In the genomic region with DNA sequence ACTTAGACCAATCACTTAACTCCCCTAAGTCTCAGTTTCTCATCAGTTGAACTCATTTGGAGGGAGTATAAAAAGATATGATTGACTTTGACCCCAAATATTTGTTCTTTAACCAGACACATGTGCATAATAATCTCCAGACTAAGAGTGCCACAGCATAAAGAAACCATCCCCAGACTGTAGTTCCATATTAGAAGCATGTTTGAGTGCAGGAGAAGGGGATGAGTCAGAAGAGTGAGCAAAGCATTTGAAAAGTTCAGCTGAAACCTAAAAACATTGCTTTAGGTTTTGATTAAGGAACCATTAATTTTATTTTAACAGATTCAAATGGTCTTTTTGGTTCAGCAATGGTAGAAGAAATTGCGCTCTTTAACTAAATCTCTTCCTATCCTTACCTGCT, we compare ENCODE assay signal across 16 cellular contexts.
"Had no signal": no experiment of that assay in that cellular context is flagged by ENCODE, and none has a peak within 500 bp of the region (broad histone marks: within the 10 kb centered on the region; RNA-seq: fewer than 3 reads in every experiment).

No MANE protein-coding gene starts in this region.

- H3K9ac ChIP-seq: parathyroid adenoma had no signal

- H3K4me2 ChIP-seq: hepatocyte had no signal

- H3K27me3 ChIP-seq: hepatocyte, left lung, tibial artery had no signal

- H3K4me1 ChIP-seq: left lung, parathyroid adenoma, tibial artery had no signal

- H3K27ac ChIP-seq: hepatocyte, left lung, parathyroid adenoma, tibial artery had no signal

- H3K9me3 ChIP-seq: left lung, tibial artery had no signal

- DNase-seq: activated naive CD4-positive, alpha-beta T cell treated with Interleukin-2 at 50 U/mL for 16 hours; effector memory CD4-positive, alpha-beta T cell; kidney; left lung; mammary epithelial cell; naive B cell; retina; stimulated activated CD4-positive, alpha-beta T cell treated with anti-CD3 and anti-CD28 coated beads, Interleukin-2, amount 100 ng/mL, for 48 hours; stimulated activated naive B cell treated with anti-CD40 and anti-IgM and Interleukin-4, amounts not matched to agents 10 μg/mL and 1 μg/mL and 100 μg/mL, for 72 hours; T-cell; T-helper 9 cell; tibial artery had no signal

- ATAC-seq: activated CD4-positive, CD25-positive, alpha-beta regulatory T cell treated with anti-CD3 and anti-CD28 coated beads, Interleukin-2, amount 50 U/mL, for 24 hours; activated T-helper 17 cell treated with anti-CD3 and anti-CD28 coated beads, Interleukin-2, amount 50 U/mL, for 72 hours; left lung; stimulated activated naive B cell treated with anti-CD40 and anti-IgM and Interleukin-4, amounts not matched to agents 10 μg/mL and 1 μg/mL and 100 μg/mL, for 72 hours; T-cell had no signal

- H2AFZ ChIP-seq: hepatocyte, parathyroid adenoma had no signal

- H3K79me2 ChIP-seq: hepatocyte, parathyroid adenoma had no signal

- H3K36me3 ChIP-seq: left lung, tibial artery had no signal

- H3K4me3 ChIP-seq: hepatocyte, left lung, tibial artery had no signal
